In the genomic region with DNA sequence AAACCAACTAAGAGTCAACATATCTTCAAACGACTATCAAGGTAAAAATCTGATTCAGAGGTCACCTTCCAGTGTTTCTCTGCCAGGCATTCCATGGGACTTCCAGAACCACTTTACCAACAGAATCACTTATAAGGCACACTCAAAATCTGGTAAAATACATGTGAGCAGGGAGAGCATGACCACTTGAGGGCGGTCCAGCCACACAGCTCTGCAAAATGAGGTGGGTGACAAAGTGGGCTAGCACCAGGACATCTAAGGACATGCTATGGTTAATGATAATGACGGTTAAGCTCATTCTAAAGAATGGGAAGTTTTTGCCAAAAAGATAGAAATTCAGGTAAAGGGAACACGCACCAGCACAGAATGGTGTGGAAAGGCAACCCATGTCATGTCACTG, we compare ENCODE assay signal across 17 cellular contexts. TPM values are rescaled to one million over a fixed set of nuclear protein-coding genes. Genes with fewer than 3 reads are reported as not detected.
DNase-seq lines count a peak whose midpoint lies in the region; ATAC-seq and TF ChIP-seq lines count a peak whose summit lies in the region.
"Had no signal": no experiment of that assay in that cellular context is flagged by ENCODE, and none has a peak within 500 bp of the region (broad histone marks: within the 10 kb centered on the region; RNA-seq: fewer than 3 reads in every experiment).

No MANE protein-coding gene starts in this region.

- TF ChIP-seq POLR2A in transverse colon (IDR thresholded peaks at IDR 0.05) = no peak

- no peak for ATAC-seq in HG02884 (IDR thresholded peaks at IDR 0.05; ENCODE audit: unreplicated experiment)
- ATAC-seq: A549 had no signal

- DNase-seq in LNCaP clone FGC (ENCODE audit: low read depth) = no peak
- DNase-seq in choroid plexus epithelial cell (ENCODE audit: low read depth) = no peak
- no peak for DNase-seq in progenitor cell of endocrine pancreas (ENCODE audit: low spot score, unreplicated experiment)
- DNase-seq in transverse colon = no peak
- no peak for DNase-seq in stimulated activated CD4-positive, alpha-beta T cell treated with anti-CD3 and anti-CD28 coated beads, Interleukin-2, amount 100 ng/mL, for 48 hours
- DNase-seq: CD8-positive, alpha-beta memory T cell; DMS53; GOT3; KBM-7; MV-4-11; NCI-H1417; NCI-H187 treated with DMSO at 0.1 percent for 48 hours; NCI-H345 had no signal

- in situ Hi-C loops in transverse colon (cut with MboI; ENCODE audit: low pct_ligation_motif_present in 1 of 4, low pct_unique_long_range_greater_than_20kb in 1 of 4, low sequenced_read_pairs in 3 of 4) = loop anchor here in 2 of 4 donors (25.0 kb wide), 2 partner anchors 276 to 476 kb away; no protein-coding TSS in a partner anchor

- H3K27ac ChIP-seq in DOHH2 (ENCODE audit: low read depth, low read length) (no peak overlapping the region), transverse colon (no peak overlapping the region)
- H3K27ac ChIP-seq: A549; BLaER1 treated with 17β-estradiol and CSF1 and Interleukin-3, amounts not matched to agents 10 nM and 100 nM had no signal

- peak overlapping the region; percentile 3 for H3K27ac Mint-ChIP-seq in progenitor cell of endocrine pancreas

- intact Hi-C loops in transverse colon (cut with DNase I; ENCODE audit: low total_unique reads) = no loop called here

- H3K27me3 ChIP-seq in DOHH2 (ENCODE audit: control insufficient read depth, low read length) (no peaks in the 10 kb centered on the region), transverse colon (no peaks in the 10 kb centered on the region)
- H3K27me3 ChIP-seq: BLaER1 treated with 17β-estradiol and CSF1 and Interleukin-3, amounts not matched to agents 10 nM and 100 nM had no signal

- H3K4me3 Mint-ChIP-seq in progenitor cell of endocrine pancreas (ENCODE audit: low read depth) = no peak overlapping the region
- H3K4me3 Mint-ChIP-seq: CD8-positive, alpha-beta memory T cell had no signal

- H3K4me1 ChIP-seq in DOHH2 (ENCODE audit: control insufficient read depth, low read length) (peaks cover 2% of the 10 kb centered on the region; the same call in 1 of the 2 replicates), transverse colon (no peaks in the 10 kb centered on the region)
- H3K4me1 ChIP-seq: A549 had no signal

- no peaks in the 10 kb centered on the region for H3K4me1 Mint-ChIP-seq in progenitor cell of endocrine pancreas (ENCODE audit: low read depth)

- H3K9me3 ChIP-seq in DOHH2 (ENCODE audit: control insufficient read depth, insufficient read depth, low read length) (no peaks in the 10 kb centered on the region), transverse colon (no peaks in the 10 kb centered on the region)
- H3K9me3 ChIP-seq: A549 had no signal

- H4K20me1 ChIP-seq in DOHH2 (ENCODE audit: control insufficient read depth, insufficient read depth, low read depth, low read length) = peaks cover 10% of the 10 kb centered on the region; the same call in 1 of the 2 replicates
- H4K20me1 ChIP-seq: BLaER1 treated with 17β-estradiol and CSF1 and Interleukin-3, amounts not matched to agents 10 nM and 100 nM had no signal

- H3K4me3 ChIP-seq in DOHH2 (ENCODE audit: low read length) (no peak overlapping the region), LNCaP clone FGC (ENCODE audit: low read depth, low read length) (no peak overlapping the region), choroid plexus epithelial cell (ENCODE audit: low read depth, low read length) (no peak overlapping the region), transverse colon (no peak overlapping the region)
- H3K4me3 ChIP-seq: A549; BLaER1 treated with 17β-estradiol and CSF1 and Interleukin-3, amounts not matched to agents 10 nM and 100 nM had no signal

- no peak overlapping the region for H3K4me2 ChIP-seq in DOHH2 (ENCODE audit: low read length)
- H3K4me2 ChIP-seq: A549; BLaER1 treated with 17β-estradiol and CSF1 and Interleukin-3, amounts not matched to agents 10 nM and 100 nM had no signal

- peaks cover 4% of the 10 kb centered on the region for H3K36me3 Mint-ChIP-seq in progenitor cell of endocrine pancreas (ENCODE audit: insufficient read depth)

- H3K9me2 ChIP-seq in DOHH2 (replicated peaks; ENCODE audit: control insufficient read depth, low read length) = no peaks in the 10 kb centered on the region

- no peaks in the 10 kb centered on the region for H3K27me3 Mint-ChIP-seq in progenitor cell of endocrine pancreas
- H3K27me3 Mint-ChIP-seq: CD8-positive, alpha-beta memory T cell had no signal

- peak; percentile 9 for TF ChIP-seq CTCF in DOHH2 (IDR thresholded peaks at IDR 0.05; ENCODE audit: low read depth, low read length, poor library complexity, severe bottlenecking)
- TF ChIP-seq CTCF in LNCaP clone FGC (IDR thresholded peaks at IDR 0.05; ENCODE audit: control insufficient read depth, extremely low read depth, insufficient read depth) = peak; percentile 19; the same call in 1 of the 2 replicates
- TF ChIP-seq CTCF in choroid plexus epithelial cell (conservative IDR thresholded peaks at IDR 0.05; ENCODE audit: low read depth, low read length) = peak; percentile 33
- no peak for TF ChIP-seq CTCF in progenitor cell of endocrine pancreas (IDR thresholded peaks at IDR 0.05; ENCODE audit: unreplicated experiment)
- no peak for TF ChIP-seq CTCF in transverse colon (IDR thresholded peaks at IDR 0.05)

- peaks cover 31% of the 10 kb centered on the region for H3F3A ChIP-seq in DOHH2 (ENCODE audit: control insufficient read depth, insufficient read depth)

- 96 to 97% methylated on average over 4 of the region's 4 CpGs for WGBS in transverse colon (ENCODE audit: low coverage in 1 of 2), 2 donors

- TF ChIP-seq EP300 in transverse colon (IDR thresholded peaks at IDR 0.05; ENCODE audit: low read depth) = no peak

- peaks cover 5% of the 10 kb centered on the region for H3K9me3 Mint-ChIP-seq in progenitor cell of endocrine pancreas (ENCODE audit: low read depth)

- no peaks in the 10 kb centered on the region for H3K79me2 ChIP-seq in DOHH2 (ENCODE audit: control insufficient read depth, low read length)

- H3K36me3 ChIP-seq in DOHH2 (ENCODE audit: control insufficient read depth, low read length) = peaks cover 34% of the 10 kb centered on the region
- no peaks in the 10 kb centered on the region for H3K36me3 ChIP-seq in transverse colon

RNA-seq across cellular contexts. Expression of gene GLIS1, which starts 24.5 kb away (rescaled TPM):
- total RNA-seq in progenitor cell of endocrine pancreas (not detected in 2 replicates), transverse colon (under 1 TPM in 3 of 4 donors, not detected in 1; 0.16 to 0.75 (median 0.27) TPM)
- total RNA-seq: CD8-positive, alpha-beta memory T cell had no signal

Comparison
In these comparisons a context has a peak if more than half of its experiments do, and no peak if none do; other contexts are left out.
1. CTCF ChIP-seq: peak in DOHH2 (single experiment), LNCaP clone FGC (single experiment) and choroid plexus epithelial cell (single experiment); none in progenitor cell of endocrine pancreas (single experiment) and transverse colon (0 of 5).